ENCODE assay signal across 22 cellular contexts in genomic region chr20:57663241-57663640, GRCh38. TPM values are rescaled to one million over a fixed set of nuclear protein-coding genes. Genes with fewer than 3 reads are reported as not detected.
DNase-seq lines count a peak whose midpoint lies in the region; TF ChIP-seq lines count a peak whose summit lies in the region.
"Had no signal": no experiment of that assay in that cellular context is flagged by ENCODE, and none has a peak within 500 bp of the region (broad histone marks: within the 10 kb centered on the region; RNA-seq: fewer than 3 reads in every experiment).

No MANE protein-coding gene starts in this region.

- no peak overlapping the region for H3K4me3 ChIP-seq in tibial artery
- H3K4me3 ChIP-seq: A549, breast epithelium, GM23248, smooth muscle cell had no signal

- H3K4me3 Mint-ChIP-seq in brain, result no peak overlapping the region
- H3K4me3 Mint-ChIP-seq in activated CD4-positive, alpha-beta memory T cell treated with anti-CD3 and anti-CD28 coated beads for 36 hours, result no peak overlapping the region
- H3K4me3 Mint-ChIP-seq: activated CD4-positive, alpha-beta memory T cell treated with anti-CD3 and anti-CD28 coated beads, Interleukin-2, amount 10 ng/mL, durations not matched to agents 7 days and 5 days; activated naive CD8-positive, alpha-beta T cell; activated T-cell treated with anti-CD3 and anti-CD28 coated beads, Interleukin-2, amount 50 U/mL, for 24 hours had no signal

- POLR2A ChIA-PET in activated CD4-positive, alpha-beta memory T cell treated with anti-CD3 and anti-CD28 coated beads for 36 hours (lab: Charles Lee), result no interaction called here

- peaks cover 13 to 17% (median 13%) of the 10 kb centered on the region in 3 donors for H3K36me3 ChIP-seq in tibial artery
- H3K36me3 ChIP-seq: breast epithelium had no signal

- H3K27me3 ChIP-seq in tibial artery, result no peaks in the 10 kb centered on the region
- H3K27me3 ChIP-seq: breast epithelium had no signal

- DNase-seq in activated effector memory CD4-positive, alpha-beta T cell treated with anti-CD3 and anti-CD28 coated beads, Interleukin-2, amount 50 U/mL, for 16 hours, result peak; percentile 17
- no peak for DNase-seq in activated effector memory CD4-positive, alpha-beta T cell treated with Interleukin-2 at 50 U/mL for 16 hours
- peak; percentile 67 for DNase-seq in mesenteric fat pad (ENCODE audit: low spot score)
- DNase-seq in tibial artery, result peak in 1 of 2 donors; percentile 7
- DNase-seq in NCI-H128 (lab: John Stamatoyannopoulos, UW; ENCODE audit: unreplicated experiment), result no peak
- no peak for DNase-seq in HCEC 1CT
- DNase-seq in activated CD4-positive, alpha-beta memory T cell treated with anti-CD3 and anti-CD28 coated beads for 36 hours, result no peak
- DNase-seq: activated CD4-positive, alpha-beta memory T cell treated with anti-CD3 and anti-CD28 coated beads, Interleukin-2, amount 10 ng/mL, durations not matched to agents 7 days and 5 days; activated T-cell treated with anti-CD3 and anti-CD28 coated beads, Interleukin-2, amount 50 U/mL, for 24 hours; DMS153; GM23248; NCI-H187 treated with DMSO at 0.1 percent for 48 hours; NCI-H446; SW 1271 had no signal

- peak overlapping the region; percentile 47 to 48 for H3K27ac ChIP-seq in tibial artery
- H3K27ac ChIP-seq: breast epithelium, GM23248 had no signal

- H3K9me3 ChIP-seq in tibial artery, result no peaks in the 10 kb centered on the region
- H3K9me3 ChIP-seq: A549, breast epithelium had no signal

- CTCF ChIA-PET in activated CD4-positive, alpha-beta memory T cell treated with anti-CD3 and anti-CD28 coated beads for 36 hours (lab: Charles Lee), result no interaction called here

- peaks cover 2% of the 10 kb centered on the region for H3K36me3 Mint-ChIP-seq in brain
- H3K36me3 Mint-ChIP-seq in activated CD4-positive, alpha-beta memory T cell treated with anti-CD3 and anti-CD28 coated beads for 36 hours, result no peaks in the 10 kb centered on the region
- H3K36me3 Mint-ChIP-seq: activated naive CD8-positive, alpha-beta T cell had no signal

- no peaks in the 10 kb centered on the region for H3K9me3 Mint-ChIP-seq in brain
- no peaks in the 10 kb centered on the region for H3K9me3 Mint-ChIP-seq in activated CD4-positive, alpha-beta memory T cell treated with anti-CD3 and anti-CD28 coated beads for 36 hours
- H3K9me3 Mint-ChIP-seq: activated CD4-positive, alpha-beta memory T cell treated with anti-CD3 and anti-CD28 coated beads, Interleukin-2, amount 10 ng/mL, durations not matched to agents 7 days and 5 days; activated T-cell treated with anti-CD3 and anti-CD28 coated beads, Interleukin-2, amount 50 U/mL, for 24 hours had no signal

- H3K27me3 Mint-ChIP-seq in brain, result no peaks in the 10 kb centered on the region
- no peaks in the 10 kb centered on the region for H3K27me3 Mint-ChIP-seq in activated CD4-positive, alpha-beta memory T cell treated with anti-CD3 and anti-CD28 coated beads for 36 hours
- H3K27me3 Mint-ChIP-seq: activated CD4-positive, alpha-beta memory T cell treated with anti-CD3 and anti-CD28 coated beads, Interleukin-2, amount 10 ng/mL, durations not matched to agents 7 days and 5 days; activated naive CD8-positive, alpha-beta T cell; activated T-cell treated with anti-CD3 and anti-CD28 coated beads, Interleukin-2, amount 50 U/mL, for 24 hours had no signal

- peaks cover 0 to 91% (median 56%) of the 10 kb centered on the region in 4 donors for H3K4me1 ChIP-seq in tibial artery

- peaks cover 42% of the 10 kb centered on the region for H3K4me1 Mint-ChIP-seq in brain
- peaks cover 3% of the 10 kb centered on the region for H3K4me1 Mint-ChIP-seq in activated CD4-positive, alpha-beta memory T cell treated with anti-CD3 and anti-CD28 coated beads for 36 hours (ENCODE audit: low read depth)

- intact Hi-C loops in tibial artery (cut with DNase I; ENCODE audit: low total_unique reads), result no loop called here
- intact Hi-C loops in activated CD4-positive, alpha-beta memory T cell treated with anti-CD3 and anti-CD28 coated beads for 36 hours (cut with micrococcal nuclease), result no loop called here

- peak overlapping the region in 4 of 5 experiments; percentile 3 to 44 (median 25) for H3K27ac Mint-ChIP-seq in brain
- no peak overlapping the region for H3K27ac Mint-ChIP-seq in activated CD4-positive, alpha-beta memory T cell treated with anti-CD3 and anti-CD28 coated beads for 36 hours
- H3K27ac Mint-ChIP-seq: activated CD4-positive, alpha-beta memory T cell treated with anti-CD3 and anti-CD28 coated beads, Interleukin-2, amount 10 ng/mL, durations not matched to agents 7 days and 5 days; activated naive CD8-positive, alpha-beta T cell; activated T-cell treated with anti-CD3 and anti-CD28 coated beads, Interleukin-2, amount 50 U/mL, for 24 hours had no signal

- TF ChIP-seq CTCF in brain (conservative IDR thresholded peaks at IDR 0.05), result no peak
- no peak for TF ChIP-seq CTCF in tibial artery (IDR thresholded peaks at IDR 0.05)

RNA-seq across cellular contexts. Expression of gene ZBP1, which starts 43.0 kb away (rescaled TPM):
- polyA plus RNA-seq in brain (ENCODE audit: insufficient read depth, low read depth, low replicate concordance), result not detected
- 0.26 TPM for total RNA-seq in mesenteric fat pad
- total RNA-seq in activated CD4-positive, alpha-beta memory T cell treated with anti-CD3 and anti-CD28 coated beads for 36 hours, result 1 to 10 TPM in 1 of 2 experiments, under 1 TPM in 1; 0.73 to 1.1 TPM
- total RNA-seq: dermis microvascular lymphatic vessel endothelial cell, epithelial cell of proximal tubule, glomerular endothelial cell, GM23248, smooth muscle cell had no signal
- polyA plus RNA-seq: GM23248, smooth muscle cell had no signal

RNA-seq across cellular contexts. Expression of gene PMEPA1, which starts 46.6 kb away (rescaled TPM):
- 43.8 TPM for polyA plus RNA-seq in brain (ENCODE audit: insufficient read depth, low read depth, low replicate concordance)
- 90.0 TPM for total RNA-seq in mesenteric fat pad
- 1 to 10 TPM; 2.5 to 3.0 TPM for total RNA-seq in activated CD4-positive, alpha-beta memory T cell treated with anti-CD3 and anti-CD28 coated beads for 36 hours

Comparison
In these comparisons a context has a peak if more than half of its experiments do, and no peak if none do; other contexts are left out.
1. DNase-seq: peak in activated effector memory CD4-positive, alpha-beta T cell treated with anti-CD3 and anti-CD28 coated beads, Interleukin-2, amount 50 U/mL, for 16 hours (single experiment) and mesenteric fat pad (single experiment); none in activated effector memory CD4-positive, alpha-beta T cell treated with Interleukin-2 at 50 U/mL for 16 hours (single experiment), NCI-H128 (single experiment), HCEC 1CT (single experiment) and activated CD4-positive, alpha-beta memory T cell treated with anti-CD3 and anti-CD28 coated beads for 36 hours (single experiment).
2. RNA of gene PMEPA1, which starts 46.6 kb away (total RNA-seq): 90.0 TPM in mesenteric fat pad (single experiment); 2.5 to 3.0 TPM in activated CD4-positive, alpha-beta memory T cell treated with anti-CD3 and anti-CD28 coated beads for 36 hours; every median in the first group is over 10 times any median in the second.